9 cellular contexts compared by ENCODE assay signal in genomic region chr3:32951410-32951811, GRCh38. TPM values are rescaled to one million over a fixed set of nuclear protein-coding genes. Genes with fewer than 3 reads are reported as not detected.
DNase-seq lines count a peak whose midpoint lies in the region; ATAC-seq and TF ChIP-seq lines count a peak whose summit lies in the region.
"Had no signal": no experiment of that assay in that cellular context is flagged by ENCODE, and none has a peak within 500 bp of the region (broad histone marks: within the 10 kb centered on the region; RNA-seq: fewer than 3 reads in every experiment).

CCR4 (plus strand) TSS chr3:32951644; CDS start chr3:32953423, 1,779 bp downstream.

- in situ Hi-C loops in ACHN (cut with HindIII; ENCODE audit: low pct_ligation_motif_present, low pct_unique_long_range_greater_than_20kb, low sequenced_read_pairs): no loop called here

- TF ChIP-seq CTCF in osteocyte (IDR thresholded peaks at IDR 0.05): no peak

- H3K4me1 Mint-ChIP-seq in activated naive CD8-positive, alpha-beta T cell treated with anti-CD3 and anti-CD28 coated beads, Interleukin-2, amount 10 ng/mL, durations not matched to agents 7 days and 5 days: peaks cover 15% of the 10 kb centered on the region
- H3K4me1 Mint-ChIP-seq in osteocyte (ENCODE audit: unreplicated experiment): no peaks in the 10 kb centered on the region

- POLR2A ChIA-PET in activated naive CD8-positive, alpha-beta T cell treated with anti-CD3 and anti-CD28 coated beads, Interleukin-2, amount 10 ng/mL, durations not matched to agents 7 days and 5 days (lab: Charles Lee): no interaction called here

- no peaks in the 10 kb centered on the region for H3K9me3 Mint-ChIP-seq in activated naive CD8-positive, alpha-beta T cell treated with anti-CD3 and anti-CD28 coated beads, Interleukin-2, amount 10 ng/mL, durations not matched to agents 7 days and 5 days
- no peaks in the 10 kb centered on the region for H3K9me3 Mint-ChIP-seq in osteocyte (ENCODE audit: unreplicated experiment)

- peak; percentile 33 to 49 for DNase-seq in activated CD4-positive, alpha-beta T cell treated with anti-CD3 and anti-CD28 coated beads for 24 hours (ENCODE audit: low read depth in 2 of 2)
- no peak for DNase-seq in activated naive CD8-positive, alpha-beta T cell treated with anti-CD3 and anti-CD28 coated beads, Interleukin-2, amount 10 ng/mL, durations not matched to agents 7 days and 5 days
- peak; percentile 46 to 47 for DNase-seq in stimulated activated CD4-positive, alpha-beta T cell treated with anti-CD3 and anti-CD28 coated beads, Interleukin-1b, Interleukin-23, amount 100 ng/mL, for 4 hours (ENCODE audit: low read depth in 2 of 2)
- DNase-seq in NAMALWA (ENCODE audit: low spot score) (no peak), DMS 273 (lab: John Stamatoyannopoulos, UW; ENCODE audit: unreplicated experiment) (no peak), ACHN (no peak), osteocyte (ENCODE audit: extremely low spot score, unreplicated experiment) (no peak)
- DNase-seq: SIG-M5 had no signal

- H3K4me3 Mint-ChIP-seq in activated naive CD8-positive, alpha-beta T cell treated with anti-CD3 and anti-CD28 coated beads, Interleukin-2, amount 10 ng/mL, durations not matched to agents 7 days and 5 days: peak within 1 kb of the TSS; percentile 45
- H3K4me3 Mint-ChIP-seq in osteocyte (ENCODE audit: unreplicated experiment): no peak within 1 kb of the TSS

- no peaks in the 10 kb centered on the region for H3K36me3 Mint-ChIP-seq in activated naive CD8-positive, alpha-beta T cell treated with anti-CD3 and anti-CD28 coated beads, Interleukin-2, amount 10 ng/mL, durations not matched to agents 7 days and 5 days
- no peaks in the 10 kb centered on the region for H3K36me3 Mint-ChIP-seq in osteocyte (ENCODE audit: unreplicated experiment)

- ATAC-seq in GM18502 (IDR thresholded peaks at IDR 0.05; ENCODE audit: poor library complexity, unreplicated experiment): peak; percentile 43
- peak; percentile 71 for ATAC-seq in activated naive CD8-positive, alpha-beta T cell treated with anti-CD3 and anti-CD28 coated beads, Interleukin-2, amount 10 ng/mL, durations not matched to agents 7 days and 5 days (ENCODE audit: low read depth)

- H3K27me3 Mint-ChIP-seq in activated naive CD8-positive, alpha-beta T cell treated with anti-CD3 and anti-CD28 coated beads, Interleukin-2, amount 10 ng/mL, durations not matched to agents 7 days and 5 days: peaks cover 10% of the 10 kb centered on the region
- H3K27me3 Mint-ChIP-seq in osteocyte (ENCODE audit: unreplicated experiment): peaks cover 6% of the 10 kb centered on the region

- H3K27ac Mint-ChIP-seq in activated naive CD8-positive, alpha-beta T cell treated with anti-CD3 and anti-CD28 coated beads, Interleukin-2, amount 10 ng/mL, durations not matched to agents 7 days and 5 days: peak within 1 kb of the TSS; percentile 21
- no peak within 1 kb of the TSS for H3K27ac Mint-ChIP-seq in osteocyte (ENCODE audit: unreplicated experiment)

RNA-seq across cellular contexts. Expression of gene CCR4, which starts in this region (rescaled TPM):
- 10 to 100 TPM; 17.5 to 20.7 TPM for total RNA-seq in activated naive CD8-positive, alpha-beta T cell treated with anti-CD3 and anti-CD28 coated beads, Interleukin-2, amount 10 ng/mL, durations not matched to agents 7 days and 5 days
- total RNA-seq in osteocyte: not detected in 2 replicates

Comparison
In these comparisons a context has a peak if more than half of its experiments do, and no peak if none do; other contexts are left out.
1. RNA of gene CCR4 (total RNA-seq): 17.5 to 20.7 TPM in activated naive CD8-positive, alpha-beta T cell treated with anti-CD3 and anti-CD28 coated beads, Interleukin-2, amount 10 ng/mL, durations not matched to agents 7 days and 5 days; not detected in osteocyte; every median in the first group is over 10 times any median in the second.
2. DNase-seq: peak in activated CD4-positive, alpha-beta T cell treated with anti-CD3 and anti-CD28 coated beads for 24 hours (2 of 2) and stimulated activated CD4-positive, alpha-beta T cell treated with anti-CD3 and anti-CD28 coated beads, Interleukin-1b, Interleukin-23, amount 100 ng/mL, for 4 hours (2 of 2); none in activated naive CD8-positive, alpha-beta T cell treated with anti-CD3 and anti-CD28 coated beads, Interleukin-2, amount 10 ng/mL, durations not matched to agents 7 days and 5 days (single experiment), NAMALWA (single experiment), DMS 273 (single experiment), ACHN (single experiment) and osteocyte (single experiment).